2 cellular contexts compared by ENCODE assay signal in genomic region chr17:41640596-41640995, GRCh38. TPM values are rescaled to one million over a fixed set of nuclear protein-coding genes. Genes with fewer than 3 reads are reported as not detected.
"Had no signal": no experiment of that assay in that cellular context is flagged by ENCODE, and none has a peak within 500 bp of the region (broad histone marks: within the 10 kb centered on the region; RNA-seq: fewer than 3 reads in every experiment).

No MANE protein-coding gene starts in this region.

RNA-seq across cellular contexts. Expression of gene KRT17, which starts 16.2 kb away (rescaled TPM):
- total RNA-seq: G401 had no signal

RNA-seq across cellular contexts. Expression of gene KRT16, which starts 28.0 kb away (rescaled TPM):
- total RNA-seq: G401, GM12878 had no signal

RNA-seq across cellular contexts. Expression of gene KRT14, which starts 53.9 kb away (rescaled TPM):
- total RNA-seq: G401, GM12878 had no signal
